In the genomic region with DNA sequence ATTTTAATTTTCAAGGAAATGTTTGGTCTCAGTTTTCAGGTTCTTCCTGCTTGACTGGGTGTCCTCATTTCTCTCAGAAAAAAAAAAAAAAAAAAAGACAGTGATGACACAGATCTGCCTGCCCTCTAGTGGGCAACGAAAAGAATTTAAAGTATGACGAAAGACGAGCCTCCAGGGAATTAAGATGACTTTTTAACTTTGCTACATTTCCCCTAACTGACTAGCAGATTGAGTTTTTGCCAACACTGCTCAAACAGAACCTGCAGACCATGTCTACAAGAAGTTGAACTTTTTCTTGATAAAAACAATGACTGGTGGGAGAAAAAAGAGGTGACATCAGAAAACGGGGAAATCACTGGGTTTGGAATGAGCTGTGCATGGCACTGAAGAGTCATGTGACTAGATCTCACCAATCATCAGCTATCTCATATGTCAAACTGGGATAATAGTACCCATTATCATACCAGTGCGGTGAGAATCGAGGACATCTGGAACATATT, we compare ENCODE assay signal across 8 cellular contexts. TPM values are rescaled to one million over a fixed set of nuclear protein-coding genes. Genes with fewer than 3 reads are reported as not detected.
DNase-seq lines count a peak whose midpoint lies in the region; ATAC-seq and TF ChIP-seq lines count a peak whose summit lies in the region.

No MANE protein-coding gene starts in this region.

- 19% methylated on average over 6 of the region's 6 CpGs for WGBS in mammary epithelial cell (ENCODE audit: low coverage, missing lambda C conversion rate)

- no peaks in the 10 kb centered on the region for H3K36me3 ChIP-seq in GM23338 (ENCODE audit: insufficient read depth)
- no peaks in the 10 kb centered on the region for H3K36me3 ChIP-seq in mammary epithelial cell (ENCODE audit: insufficient read depth, low read length)

- H3K79me2 ChIP-seq in GM23338 (replicated peaks; ENCODE audit: insufficient read depth) (no peaks in the 10 kb centered on the region), mammary epithelial cell (ENCODE audit: insufficient read depth, low read length) (no peaks in the 10 kb centered on the region)

- peaks cover 13% of the 10 kb centered on the region for H3K4me1 Mint-ChIP-seq in GM23338

- H3F3A ChIP-seq in GM23338 (replicated peaks; ENCODE audit: low read depth) = peaks cover 4% of the 10 kb centered on the region; the same call in 1 of the 2 replicates

- peak; percentile 76 to 88 for TF ChIP-seq CTCF in GM23338 (conservative IDR thresholded peaks at IDR 0.05; ENCODE audit: low read depth in 2 of 2)
- peak; percentile 64 to 67 for TF ChIP-seq CTCF in mammary epithelial cell (conservative IDR thresholded peaks at IDR 0.05 in 1 of 2, IDR thresholded peaks at IDR 0.05 in 1 of 2; ENCODE audit: extremely low read depth in 1 of 2, insufficient read depth in 1 of 2, low read depth in 1 of 2, low read length in 2 of 2)

- in situ Hi-C loops in KBM-7 (cut with MboI; ENCODE audit: low pct_unique_long_range_greater_than_20kb, low sequenced_read_pairs) = loop anchor here (25.0 kb wide), 1 partner anchor 369 kb away; no protein-coding TSS in a partner anchor
- in situ Hi-C loops in mammary epithelial cell (cut with MboI; ENCODE audit: low sequenced_read_pairs in 2 of 2) = loop anchor here (25.0 kb wide), 2 partner anchors 319 to 369 kb away; a partner anchor contains a TSS

- H3K27me3 ChIP-seq in GM23338 (ENCODE audit: insufficient read depth) (no peaks in the 10 kb centered on the region), mammary epithelial cell (ENCODE audit: insufficient read depth, low read length) (no peaks in the 10 kb centered on the region)

- BruUV-seq in mammary epithelial cell (replicated peaks; lab: Mats Ljungman, UMichigan) = no TSS peak

- H2AFZ ChIP-seq in GM23338 (no peak overlapping the region), mammary epithelial cell (ENCODE audit: low read depth, low read length) (peak overlapping the region; percentile 83)

- H3K36me3 Mint-ChIP-seq in GM23338 (ENCODE audit: low read depth) = no peaks in the 10 kb centered on the region

- H3K4me1 ChIP-seq in GM23338 (ENCODE audit: insufficient read depth) (peaks cover 9% of the 10 kb centered on the region; the same call in 1 of the 2 replicates), mammary epithelial cell (ENCODE audit: insufficient read depth, low read length) (peaks cover 21% of the 10 kb centered on the region)

- H3K9me3 ChIP-seq in mammary epithelial cell (replicated peaks; ENCODE audit: insufficient read depth, low read length) = no peaks in the 10 kb centered on the region

- H3K4me2 ChIP-seq in GM23338 = no peak overlapping the region
- peak overlapping the region; percentile 60 for H3K4me2 ChIP-seq in mammary epithelial cell (ENCODE audit: insufficient read depth, low read depth, low read length)

- CTCF ChIA-PET in mammary epithelial cell (lab: Charles Lee; ENCODE audit: low non-redundant PET) = interaction anchor here (0.6 to 1.1 kb wide), 8 partner anchors 31 to 623 kb away, joined by 3 to 16 read pairs (median 4); no protein-coding TSS in a partner anchor

- intact Hi-C loops in mammary epithelial cell (cut with micrococcal nuclease) = loop anchor here (1.0 to 10.0 kb wide), 6 partner anchors 148 to 546 kb away; no protein-coding TSS in a partner anchor

- ATAC-seq in GM23338 = peak; percentile 72

- H3K4me3 Mint-ChIP-seq in GM23338 = peak overlapping the region; percentile 57

- H3K27me3 Mint-ChIP-seq in GM23338 (ENCODE audit: insufficient read depth, low read depth, poor library complexity) = peaks cover 2% of the 10 kb centered on the region

- DNase-seq in stimulated activated CD4-positive, alpha-beta T cell treated with anti-CD3 and anti-CD28 coated beads, Interleukin-2, amount 100 ng/mL, for 48 hours = peak; percentile 6 to 32
- no peak for DNase-seq in stimulated activated CD4-positive, alpha-beta T cell treated with anti-CD3 and anti-CD28 coated beads, Interleukin-4, amount 100 ng/mL, for 4 hours
- DNase-seq in GM23338 (ENCODE audit: low spot score) = peak; percentile 91
- peak; percentile 76 for DNase-seq in KBM-7
- DNase-seq in SHP77 (lab: John Stamatoyannopoulos, UW) = peak; percentile 39 to 47
- peak; percentile 72 for DNase-seq in mammary epithelial cell
- peak; percentile 70 for DNase-seq in inferior parietal cortex (ENCODE audit: extremely low spot score)
- peak in 4 of 6 experiments; percentile 1 to 78 (median 62) for DNase-seq in stimulated activated naive CD4-positive, alpha-beta T cell (lab: John Stamatoyannopoulos, UW)

- H3K27ac Mint-ChIP-seq in GM23338 = peak overlapping the region; percentile 88; the same call in 1 of the 2 replicates

- H3K9me2 ChIP-seq in GM23338 (ENCODE audit: insufficient read depth) = no peaks in the 10 kb centered on the region

- H3K27ac ChIP-seq in GM23338 (ENCODE audit: low read depth) (peak overlapping the region; percentile 84), mammary epithelial cell (ENCODE audit: insufficient read depth, low read depth, low read length) (peak overlapping the region; percentile 27)

- peak overlapping the region; percentile 43 for H3K9ac ChIP-seq in mammary epithelial cell (ENCODE audit: insufficient read depth, low read length)

- H3K9me3 Mint-ChIP-seq in GM23338 = no peaks in the 10 kb centered on the region; the same call in 2 of the 3 replicates

- H4K20me1 ChIP-seq in GM23338 (replicated peaks; ENCODE audit: insufficient read depth) (no peaks in the 10 kb centered on the region), mammary epithelial cell (ENCODE audit: insufficient read depth, low read length) (no peaks in the 10 kb centered on the region)

- H3K4me3 ChIP-seq in GM23338 (no peak overlapping the region), mammary epithelial cell (replicated peaks in 1 of 3; ENCODE audit: insufficient read depth in 1 of 3, low read depth in 2 of 3, low read length in 3 of 3) (peak overlapping the region in 2 of 3 experiments; percentile 15 to 24)

- dilution Hi-C loops in mammary epithelial cell (cut with HindIII; ENCODE audit: low sequenced_read_pairs) = no loop called here

TF ChIP-seq in GM23338, 12 proteins besides CTCF, POLR2A, EP300 and RAD21 (continues in another document):
- TF ChIP-seq POLR2AphosphoS5 (IDR thresholded peaks at IDR 0.05; ENCODE audit: low read depth) (no peak), ZNF331 (CRISPR knock-in tag; IDR thresholded peaks at IDR 0.05; ENCODE audit: low read depth) (no peak), STAT1 (IDR thresholded peaks at IDR 0.05; ENCODE audit: unreplicated experiment) (no peak), NANOG (IDR thresholded peaks at IDR 0.05; ENCODE audit: borderline replicate concordance) (0 out of 2 replicates have a peak, but pooled peaks have one; percentile 7), JUNB (IDR thresholded peaks at IDR 0.05; ENCODE audit: unreplicated experiment) (no peak), EZH2 (IDR thresholded peaks at IDR 0.05; ENCODE audit: low read depth, unreplicated experiment) (no peak)

RNA-seq across cellular contexts. Expression of a gene that starts 40.8 kb away (rescaled TPM):
- 0.10 TPM in 1 of 2 replicates, not detected in the other for total RNA-seq in GM23338 (2014; rRNA removed; shearing (Covaris generic))
- polyA plus RNA-seq in GM23338 (2016; fragmentation: Nextera tagmentation; extraction: Ambion mirVana) = 0.10 TPM in 2 replicates
- under 1 TPM; 0.17 to 0.94 TPM for total RNA-seq in mammary epithelial cell
- 2.3 TPM for polyA plus RNA-seq in mammary epithelial cell
- polyA minus RNA-seq in mammary epithelial cell = 4.2 TPM

Comparison
In these comparisons a context has a peak if more than half of its experiments do, and no peak if none do; other contexts are left out.
1. DNase-seq: peak in stimulated activated CD4-positive, alpha-beta T cell treated with anti-CD3 and anti-CD28 coated beads, Interleukin-2, amount 100 ng/mL, for 48 hours (2 of 2), GM23338 (single experiment), KBM-7 (single experiment), SHP77 (2 of 2), mammary epithelial cell (single experiment), inferior parietal cortex (single experiment) and stimulated activated naive CD4-positive, alpha-beta T cell (4 of 6); none in stimulated activated CD4-positive, alpha-beta T cell treated with anti-CD3 and anti-CD28 coated beads, Interleukin-4, amount 100 ng/mL, for 4 hours (0 of 2).